In genomic region chr20:51732454-51732791, GRCh38 we compare ENCODE assay signal across 9 cellular contexts. TPM values are rescaled to one million over a fixed set of nuclear protein-coding genes. Genes with fewer than 3 reads are reported as not detected.
DNase-seq lines count a peak whose midpoint lies in the region; TF ChIP-seq lines count a peak whose summit lies in the region.
"Had no signal": no experiment of that assay in that cellular context is flagged by ENCODE, and none has a peak within 500 bp of the region (broad histone marks: within the 10 kb centered on the region; RNA-seq: fewer than 3 reads in every experiment).

No MANE protein-coding gene starts in this region.

- no peak overlapping the region for H3K4me3 Mint-ChIP-seq in activated T-cell treated with anti-CD3 and anti-CD28 coated beads, Interleukin-2, amount 50 U/mL, for 24 hours
- no peak overlapping the region for H3K4me3 Mint-ChIP-seq in mesothelial cell of epicardium

- H3K4me1 Mint-ChIP-seq in activated T-cell treated with anti-CD3 and anti-CD28 coated beads, Interleukin-2, amount 50 U/mL, for 24 hours (ENCODE audit: low read depth): peaks cover 9% of the 10 kb centered on the region
- peaks cover 6% of the 10 kb centered on the region for H3K4me1 Mint-ChIP-seq in mesothelial cell of epicardium

- H3K9me3 ChIP-seq in colonic mucosa: no peaks in the 10 kb centered on the region
- H3K9me3 ChIP-seq in tibial artery: no peaks in the 10 kb centered on the region

- intact Hi-C loops in colonic mucosa (cut with DNase I) (no loop called here), tibial artery (cut with DNase I; ENCODE audit: low total_unique reads) (no loop called here)

- no peaks in the 10 kb centered on the region for H3K36me3 Mint-ChIP-seq in activated T-cell treated with anti-CD3 and anti-CD28 coated beads, Interleukin-2, amount 50 U/mL, for 24 hours (ENCODE audit: low read depth)
- H3K36me3 Mint-ChIP-seq in mesothelial cell of epicardium: peaks cover 3% of the 10 kb centered on the region

- TF ChIP-seq CTCF in colonic mucosa (IDR thresholded peaks at IDR 0.05): no peak
- TF ChIP-seq CTCF in mesothelial cell of epicardium (IDR thresholded peaks at IDR 0.05; ENCODE audit: unreplicated experiment): no peak
- TF ChIP-seq CTCF in tibial artery (IDR thresholded peaks at IDR 0.05): no peak

- no peaks in the 10 kb centered on the region for H3K27me3 ChIP-seq in colonic mucosa
- no peaks in the 10 kb centered on the region for H3K27me3 ChIP-seq in tibial artery

- H3K9me3 Mint-ChIP-seq in activated T-cell treated with anti-CD3 and anti-CD28 coated beads, Interleukin-2, amount 50 U/mL, for 24 hours: no peaks in the 10 kb centered on the region
- no peaks in the 10 kb centered on the region for H3K9me3 Mint-ChIP-seq in mesothelial cell of epicardium

- H3K9ac ChIP-seq in colonic mucosa (ENCODE audit: low read depth in 2 of 2, low read length in 2 of 2): no peak overlapping the region

- H3K27ac ChIP-seq in colonic mucosa (peak overlapping the region; percentile 57), tibial artery (peak overlapping the region; percentile 17 to 35)

- H3K27me3 Mint-ChIP-seq in activated T-cell treated with anti-CD3 and anti-CD28 coated beads, Interleukin-2, amount 50 U/mL, for 24 hours: peaks cover 7% of the 10 kb centered on the region
- H3K27me3 Mint-ChIP-seq in mesothelial cell of epicardium (ENCODE audit: low read depth): no peaks in the 10 kb centered on the region

- H3K4me3 ChIP-seq in colonic mucosa (no peak overlapping the region), tibial artery (peak overlapping the region in 1 of 2 donors; percentile 5)

- peak overlapping the region; percentile 86 for H3K27ac Mint-ChIP-seq in activated T-cell treated with anti-CD3 and anti-CD28 coated beads, Interleukin-2, amount 50 U/mL, for 24 hours
- peak overlapping the region; percentile 87 for H3K27ac Mint-ChIP-seq in mesothelial cell of epicardium

- no peak for DNase-seq in activated T-cell treated with anti-CD3 and anti-CD28 coated beads, Interleukin-2, amount 50 U/mL, for 24 hours
- DNase-seq in activated T-cell treated with anti-CD3 and anti-CD28 coated beads, Interleukin-2, amount 50 U/mL, for 1 hour: no peak
- no peak for DNase-seq in colonic mucosa
- DNase-seq in mesothelial cell of epicardium (ENCODE audit: low spot score in 2 of 2, unreplicated experiment in 2 of 2): no peak
- DNase-seq in tibial artery: no peak
- no peak for DNase-seq in NCI-H1436 (lab: John Stamatoyannopoulos, UW)
- DNase-seq in HPDE6-E6E7 (ENCODE audit: extremely low spot score): no peak
- DNase-seq in NOMO-1 (lab: John Stamatoyannopoulos, UW; ENCODE audit: unreplicated experiment in 2 of 2): no peak
- DNase-seq: activated CD4-positive, alpha-beta T cell treated with anti-CD3 and anti-CD28 coated beads for 1 hour had no signal

- no peaks in the 10 kb centered on the region for H3K36me3 ChIP-seq in colonic mucosa
- H3K36me3 ChIP-seq in tibial artery: no peaks in the 10 kb centered on the region

- no peaks in the 10 kb centered on the region for H3K4me1 ChIP-seq in colonic mucosa
- peaks cover 0 to 33% (median 18%) of the 10 kb centered on the region in 4 donors for H3K4me1 ChIP-seq in tibial artery

RNA-seq across cellular contexts. Expression of gene ATP9A, which starts 35.8 kb away (rescaled TPM):
- total RNA-seq in colonic mucosa (10 to 100 TPM; 40.2 to 70.1 TPM), mesothelial cell of epicardium (77.1 to 80.0 TPM (median 79.1 TPM) in 3 replicates)
